ENCODE assay signal across 30 cellular contexts in genomic region chrX:153867671-153868070, GRCh38. TPM values are rescaled to one million over a fixed set of nuclear protein-coding genes. Genes with fewer than 3 reads are reported as not detected.
"Had no signal": no experiment of that assay in that cellular context is flagged by ENCODE, and none has a peak within 500 bp of the region (broad histone marks: within the 10 kb centered on the region; RNA-seq: fewer than 3 reads in every experiment).

No MANE protein-coding gene starts in this region.

- DNase-seq: activated B cell treated with CpG ODN at 0.5 μM for 24 hours; activated CD4-positive, alpha-beta memory T cell treated with anti-CD3 and anti-CD28 coated beads, Interleukin-2, amount 10 ng/mL, durations not matched to agents 7 days and 5 days; activated CD4-positive, alpha-beta T cell treated with anti-CD3 and anti-CD28 coated beads for 48 hours; activated CD4-positive, alpha-beta T cell treated with anti-CD3 and anti-CD28 coated beads, Interleukin-2, amount 10 ng/mL, durations not matched to agents 7 days and 5 days; activated CD4-positive, alpha-beta T cell treated with anti-CD3 and anti-CD28 coated beads, Interleukin-2, amount 50 U/mL, for 48 hours; activated CD4-positive, CD25-positive, alpha-beta regulatory T cell treated with anti-CD3 and anti-CD28 coated beads, Interleukin-2, amount 50 U/mL, for 72 hours; activated CD8-positive, alpha-beta memory T cell treated with anti-CD3 and anti-CD28 coated beads for 24 hours; activated CD8-positive, alpha-beta memory T cell treated with anti-CD3 and anti-CD28 coated beads, Interleukin-2, amount 10 ng/mL, durations not matched to agents 7 days and 5 days; activated CD8-positive, alpha-beta memory T cell treated with anti-CD3 and anti-CD28 coated beads, Interleukin-2, amount 50 U/mL, for 48 hours; activated CD8-positive, alpha-beta T cell treated with anti-CD3 and anti-CD28 coated beads, Interleukin-2, amount 10 ng/mL, durations not matched to agents 7 days and 5 days; activated effector memory CD4-positive, alpha-beta T cell treated with Interleukin-2 at 50 U/mL for 16 hours; activated gamma-delta T cell; activated naive CD4-positive, alpha-beta T cell treated with anti-CD3 and anti-CD28 coated beads, Interleukin-2, amount 10 ng/mL, durations not matched to agents 7 days and 5 days; activated naive CD4-positive, alpha-beta T cell treated with Interleukin-2 at 50 U/mL for 16 hours; activated naive CD8-positive, alpha-beta T cell treated with anti-CD3 and anti-CD28 coated beads, Interleukin-2, amount 10 ng/mL, durations not matched to agents 7 days and 5 days; activated naive CD8-positive, alpha-beta T cell treated with anti-CD3 and anti-CD28 coated beads, Interleukin-2, amount 50 U/mL, for 24 hours; activated T-cell treated with anti-CD3 and anti-CD28 coated beads, Interleukin-2, amount 50 U/mL, for 24 hours; amygdala; anterior cingulate cortex; central memory CD4-positive, alpha-beta T cell; SW 1271; T-helper 1 cell; T-helper 2 cell; T-helper 9 cell had no signal

- H3K4me1 ChIP-seq: ascending aorta had no signal

- H3K4me3 ChIP-seq: ascending aorta, cardiac muscle cell had no signal

- FAIRE-seq: bronchial epithelial cell, TTC549 had no signal

- H3K27ac ChIP-seq: ascending aorta, cardiac muscle cell, VCaP had no signal

- ATAC-seq: activated CD8-positive, alpha-beta memory T cell treated with anti-CD3 and anti-CD28 coated beads, Interleukin-2, amount 10 ng/mL, durations not matched to agents 7 days and 5 days; activated CD8-positive, alpha-beta T cell treated with anti-CD3 and anti-CD28 coated beads, Interleukin-2, amount 10 ng/mL, durations not matched to agents 7 days and 5 days; activated naive CD8-positive, alpha-beta T cell treated with anti-CD3 and anti-CD28 coated beads, Interleukin-2, amount 50 U/mL, for 24 hours had no signal

- H3K27me3 ChIP-seq: ascending aorta, cardiac muscle cell had no signal

- H3K36me3 ChIP-seq: ascending aorta, cardiac muscle cell had no signal

- H3K9me3 ChIP-seq: ascending aorta had no signal

RNA-seq across cellular contexts. Expression of gene AVPR2, which starts 36.8 kb away (rescaled TPM):
- total RNA-seq: activated B cell treated with CpG ODN at 0.5 μM for 24 hours; activated CD4-positive, alpha-beta memory T cell treated with anti-CD3 and anti-CD28 coated beads, Interleukin-2, amount 10 ng/mL, durations not matched to agents 7 days and 5 days; activated CD4-positive, alpha-beta T cell treated with anti-CD3 and anti-CD28 coated beads, Interleukin-2, amount 10 ng/mL, durations not matched to agents 7 days and 5 days; activated CD8-positive, alpha-beta memory T cell treated with anti-CD3 and anti-CD28 coated beads, Interleukin-2, amount 10 ng/mL, durations not matched to agents 7 days and 5 days; activated CD8-positive, alpha-beta T cell treated with anti-CD3 and anti-CD28 coated beads, Interleukin-2, amount 10 ng/mL, durations not matched to agents 7 days and 5 days; activated naive CD8-positive, alpha-beta T cell treated with anti-CD3 and anti-CD28 coated beads, Interleukin-2, amount 10 ng/mL, durations not matched to agents 7 days and 5 days; activated T-helper 2 cell treated with anti-CD3 and anti-CD28 coated beads, Interferon-gamma antibody, Interleukin-2, Interleukin-4, amounts not matched to agents 10 μg/mL and 5 μg/mL and 100 μg/mL, durations not matched to agents 14 hours and 24 hours and 36 hours; bronchial epithelial cell; cardiac muscle cell had no signal
